18 cellular contexts compared by ENCODE assay signal in genomic region chr4:5469151-5469775, GRCh38.
"Had no signal": no experiment of that assay in that cellular context is flagged by ENCODE, and none has a peak within 500 bp of the region (broad histone marks: within the 10 kb centered on the region; RNA-seq: fewer than 3 reads in every experiment).

No MANE protein-coding gene starts in this region.

- H3K4me3 ChIP-seq: left ventricle myocardium inferior, thoracic aorta, vagina had no signal

- H3K4me1 ChIP-seq: left ventricle myocardium inferior, parathyroid adenoma, vagina had no signal

- H3K27me3 Mint-ChIP-seq: natural killer cell treated with Interleukin-12 subunit alpha and Interleukin-12 subunit beta and Interleukin-15 and Interleukin-18, amount 100 ng/mL, for 72 hours; type B pancreatic cell had no signal

- H3K27me3 ChIP-seq: neutrophil, vagina had no signal

- H3K9ac ChIP-seq: parathyroid adenoma had no signal

- H2AFZ ChIP-seq: parathyroid adenoma had no signal

- H3K36me3 Mint-ChIP-seq: natural killer cell treated with Interleukin-12 subunit alpha and Interleukin-12 subunit beta and Interleukin-15 and Interleukin-18, amount 100 ng/mL, for 72 hours; type B pancreatic cell had no signal

- H3K27ac ChIP-seq: left ventricle myocardium inferior, neutrophil, parathyroid adenoma, thoracic aorta, vagina had no signal

- DNase-seq: activated CD4-positive, alpha-beta T cell treated with anti-CD3 and anti-CD28 coated beads, Interleukin-2, amount 50 U/mL, for 4 hours; activated naive CD4-positive, alpha-beta T cell treated with Interleukin-2 at 50 U/mL for 16 hours; activated T-cell treated with anti-CD3 and anti-CD28 coated beads, Interleukin-2, amount 50 U/mL, for 48 hours; amygdala; kidney glomerular epithelial cell; left ventricle myocardium inferior; mammary epithelial cell; midbrain; small intestine; stimulated activated CD4-positive, alpha-beta T cell treated with anti-CD3 and anti-CD28 coated beads, Interleukin-15, amount 100 ng/mL, for 24 hours; stimulated activated naive CD4-positive, alpha-beta T cell treated with Interleukin-2 at 50 U/mL for 16 hours; T-helper 9 cell had no signal

- H3K27ac Mint-ChIP-seq: natural killer cell treated with Interleukin-12 subunit alpha and Interleukin-12 subunit beta and Interleukin-15 and Interleukin-18, amount 100 ng/mL, for 72 hours; type B pancreatic cell had no signal

- H3K36me3 ChIP-seq: left ventricle myocardium inferior, neutrophil, thoracic aorta, vagina had no signal

- H3K4me3 Mint-ChIP-seq: natural killer cell treated with Interleukin-12 subunit alpha and Interleukin-12 subunit beta and Interleukin-15 and Interleukin-18, amount 100 ng/mL, for 72 hours; type B pancreatic cell had no signal

- H3K9me3 Mint-ChIP-seq: natural killer cell treated with Interleukin-12 subunit alpha and Interleukin-12 subunit beta and Interleukin-15 and Interleukin-18, amount 100 ng/mL, for 72 hours; type B pancreatic cell had no signal

- H3K9me3 ChIP-seq: left ventricle myocardium inferior, neutrophil, thoracic aorta, vagina had no signal
